ENCODE assay signal across 8 cellular contexts in the genomic region with DNA sequence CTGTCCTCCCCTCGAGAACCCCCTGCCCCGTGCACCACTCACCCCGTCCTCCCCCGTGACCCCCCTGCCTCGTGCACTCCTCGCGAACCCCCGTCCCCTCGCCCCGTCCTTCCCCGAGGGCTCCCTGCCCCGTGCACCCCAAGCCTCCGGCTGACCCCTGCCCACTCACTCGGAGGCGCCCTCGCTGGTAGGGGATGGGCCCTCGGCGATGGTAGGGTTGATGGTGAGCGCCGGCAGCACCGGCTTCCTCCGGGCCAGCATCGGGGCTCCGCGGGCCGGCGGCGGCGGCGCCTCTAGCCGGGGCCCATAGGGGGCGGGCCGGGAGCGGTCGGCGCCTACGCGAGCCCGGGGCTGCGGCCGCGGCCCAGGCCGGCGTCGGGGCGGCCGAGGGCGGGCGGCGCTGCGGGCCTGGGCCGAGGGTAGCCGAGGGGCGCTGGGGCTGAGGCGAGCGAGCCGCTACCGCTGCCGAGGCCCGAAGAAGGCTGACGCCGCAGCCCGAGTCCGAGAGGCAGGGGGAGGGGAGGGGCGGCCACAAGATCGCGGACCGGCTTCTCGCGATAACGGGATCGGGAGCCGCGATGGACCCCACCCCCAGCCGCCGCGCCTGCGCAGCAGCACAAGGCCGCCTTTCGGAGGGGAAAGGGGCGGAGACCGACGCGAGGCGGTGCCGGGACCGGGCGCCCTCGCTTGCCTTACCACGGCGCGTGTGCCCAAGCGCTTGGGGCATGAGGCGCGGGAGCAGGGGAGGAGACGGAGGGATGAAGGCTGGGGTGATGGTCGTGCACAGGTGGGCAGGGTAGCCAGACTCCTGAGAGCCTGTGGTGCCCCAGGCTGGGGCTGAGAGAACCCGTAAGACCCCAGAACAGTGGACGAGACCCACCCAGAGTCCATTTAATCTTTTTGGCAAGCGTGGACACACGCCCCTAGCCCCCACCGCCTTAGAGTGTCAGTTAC. TPM values are rescaled to one million over a fixed set of nuclear protein-coding genes. Genes with fewer than 3 reads are reported as not detected.
A peak's percentile ranks its signal among the peaks of the same experiment; 100 is the strongest.
DNase-seq lines count a peak whose midpoint lies in the region; ATAC-seq, FAIRE-seq and TF ChIP-seq lines count a peak whose summit lies in the region.

Gene MAP2K2 (minus strand): TSS at position 508 of the 954 bp plus-strand sequence. CDS start 247 bp downstream, at position 261.

- peak within 1 kb of the TSS; percentile 64 for H3K27ac Mint-ChIP-seq in WTC11

- H3F3A ChIP-seq in smooth muscle cell (ENCODE audit: low read depth), result no peaks in the 10 kb centered on the region

- H3K9ac ChIP-seq in smooth muscle cell (ENCODE audit: low read depth), result peak within 1 kb of the TSS; percentile 96

- H3K4me2 ChIP-seq in smooth muscle cell, result peak within 1 kb of the TSS; percentile 100

- H3K4me1 Mint-ChIP-seq in WTC11, result peaks cover 11% of the 10 kb centered on the region

- H4K20me1 ChIP-seq in smooth muscle cell (ENCODE audit: low read depth), result peaks cover 36% of the 10 kb centered on the region

- peaks cover 27% of the 10 kb centered on the region for H3K79me2 ChIP-seq in smooth muscle cell (ENCODE audit: low read depth)

- peaks cover 6% of the 10 kb centered on the region for H3K4me1 ChIP-seq in smooth muscle cell (ENCODE audit: low read depth)

- H3K9me3 Mint-ChIP-seq in WTC11, result no peaks in the 10 kb centered on the region

- H3K36me3 ChIP-seq in bronchial epithelial cell (ENCODE audit: control insufficient read depth, insufficient read depth, low read length) (peaks cover 3% of the 10 kb centered on the region), smooth muscle cell (ENCODE audit: low read depth) (no peaks in the 10 kb centered on the region)

- POLR2A ChIA-PET in WTC11 (lab: Charles Lee), result no interaction called here

- H2AFZ ChIP-seq in smooth muscle cell (ENCODE audit: low read depth), result peak within 1 kb of the TSS; percentile 99

- H3K27ac ChIP-seq in smooth muscle cell (ENCODE audit: low read depth), result no peak within 1 kb of the TSS

- H3K27me3 Mint-ChIP-seq in WTC11 (ENCODE audit: low read depth), result 0 out of 2 replicates have a peak, but pooled peaks cover 2% of the 10 kb centered on the region

- CTCF ChIA-PET in WTC11 (lab: Charles Lee), result interaction anchor here (2.9 kb wide), 1 partner anchor 17 kb away, joined by 18 read pairs; no protein-coding TSS in a partner anchor

- H3K4me3 Mint-ChIP-seq in WTC11, result peak within 1 kb of the TSS; percentile 94

- H3K27me3 ChIP-seq in bronchial epithelial cell (ENCODE audit: control insufficient read depth, insufficient read depth, low read length) (no peaks in the 10 kb centered on the region), smooth muscle cell (ENCODE audit: low read depth) (no peaks in the 10 kb centered on the region)

- no peak for FAIRE-seq in bronchial epithelial cell (lab: Jason Lieb, UNC)

- H3K4me3 ChIP-seq in bronchial epithelial cell (ENCODE audit: low read depth, low read length) (peak within 1 kb of the TSS; percentile 97), smooth muscle cell (peak within 1 kb of the TSS; percentile 95)

- H3K36me3 Mint-ChIP-seq in WTC11, result peaks cover 2% of the 10 kb centered on the region

- TF ChIP-seq CTCF in WTC11 (IDR thresholded peaks at IDR 0.05), result no peak
- TF ChIP-seq CTCF in bronchial epithelial cell (IDR thresholded peaks at IDR 0.05; ENCODE audit: insufficient read depth, low read length, severe bottlenecking), result peak; percentile 10
- TF ChIP-seq CTCF in smooth muscle cell (IDR thresholded peaks at IDR 0.05; ENCODE audit: borderline replicate concordance, insufficient read depth, poor library complexity, severe bottlenecking), result no peak

- no peaks in the 10 kb centered on the region for H3K9me3 ChIP-seq in smooth muscle cell (replicated peaks; ENCODE audit: low read depth)

- under 1% methylated on average over 49 of the region's 102 CpGs for WGBS in smooth muscle cell (ENCODE audit: low lambda C conversion rate)

- peak; percentile 75 for DNase-seq in 8988T
- peak; percentile 92 for DNase-seq in NCI-H2227 (lab: John Stamatoyannopoulos, UW; ENCODE audit: unreplicated experiment)
- peak; percentile 96 for DNase-seq in WTC11 (ENCODE audit: low spot score)
- peak; percentile 72 for DNase-seq in bronchial epithelial cell (ENCODE audit: low read depth)
- peak; percentile 99 for DNase-seq in iPS-NIHi7 (ENCODE audit: extremely low spot score)
- peak; percentile 88 for DNase-seq in smooth muscle cell (lab: John Stamatoyannopoulos, UW; ENCODE audit: unreplicated experiment)

- ATAC-seq in GM18520 (IDR thresholded peaks at IDR 0.05; ENCODE audit: unreplicated experiment) (peak; percentile 86), HG03103 (IDR thresholded peaks at IDR 0.05; ENCODE audit: low read depth, unreplicated experiment) (peak; percentile 85), WTC11 (peak; percentile 88)

TF ChIP-seq in WTC11, 78 proteins besides CTCF, POLR2A, EP300 and RAD21 (continues in another document):
- TF ChIP-seq ZNF396 (CRISPR knock-in tag; IDR thresholded peaks at IDR 0.05; ENCODE audit: borderline replicate concordance) (no peak), ATF1 (CRISPR knock-in tag; IDR thresholded peaks at IDR 0.05) (no peak), CREB1 (CRISPR knock-in tag; IDR thresholded peaks at IDR 0.05) (peak; percentile 75; the same call in 1 of the 2 replicates), ATF2 (CRISPR knock-in tag; IDR thresholded peaks at IDR 0.05; ENCODE audit: borderline replicate concordance, low read depth) (no peak), ZNF121 (CRISPR knock-in tag; IDR thresholded peaks at IDR 0.05) (no peak), ZNF219 (CRISPR knock-in tag; IDR thresholded peaks at IDR 0.05; ENCODE audit: borderline replicate concordance) (no peak), FOXJ3 (CRISPR knock-in tag; IDR thresholded peaks at IDR 0.05; ENCODE audit: borderline replicate concordance) (no peak), IRF2 (CRISPR knock-in tag; IDR thresholded peaks at IDR 0.05; ENCODE audit: borderline replicate concordance, low read depth) (no peak), FOXP1 (CRISPR knock-in tag; IDR thresholded peaks at IDR 0.05; ENCODE audit: borderline replicate concordance) (peak; percentile 52), GRHL2 (CRISPR knock-in tag; IDR thresholded peaks at IDR 0.05; ENCODE audit: insufficient replicate concordance, severe bottlenecking) (no peak), SOX15 (CRISPR knock-in tag; IDR thresholded peaks at IDR 0.05) (no peak), ATF6 (CRISPR knock-in tag; IDR thresholded peaks at IDR 0.05) (no peak), NFE2L1 (CRISPR knock-in tag; IDR thresholded peaks at IDR 0.05) (peak; percentile 43; the same call in 1 of the 2 replicates)
- TF ChIP-seq, protein P1, sequence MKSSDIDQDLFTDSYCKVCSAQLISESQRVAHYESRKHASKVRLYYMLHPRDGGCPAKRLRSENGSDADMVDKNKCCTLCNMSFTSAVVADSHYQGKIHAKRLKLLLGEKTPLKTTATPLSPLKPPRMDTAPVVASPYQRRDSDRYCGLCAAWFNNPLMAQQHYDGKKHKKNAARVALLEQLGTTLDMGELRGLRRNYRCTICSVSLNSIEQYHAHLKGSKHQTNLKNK (CRISPR knock-in tag; IDR thresholded peaks at IDR 0.05), result peak; percentile 49; the same call in 1 of the 2 replicates

RNA-seq across cellular contexts. Expression of gene MAP2K2, which starts in this region (rescaled TPM):
- total RNA-seq in WTC11 (2021), result 175 to 177 TPM (median 176 TPM) in 3 replicates
- 116 and 178 TPM in 2 replicates for total RNA-seq in bronchial epithelial cell
- 79.1 and 90.1 TPM in 2 replicates for total RNA-seq in smooth muscle cell
- polyA plus RNA-seq in smooth muscle cell, result 186 and 193 TPM in 2 replicates
